Comparison of ENCODE assay signal across 8 cellular contexts in genomic region chr19:14347999-14348889, GRCh38. TPM values are rescaled to one million over a fixed set of nuclear protein-coding genes. Genes with fewer than 3 reads are reported as not detected.
DNase-seq lines count a peak whose midpoint lies in the region; ATAC-seq and TF ChIP-seq lines count a peak whose summit lies in the region.

No MANE protein-coding gene starts in this region.

- peak overlapping the region in 1 of 2 donors; percentile 14 for H3K4me3 ChIP-seq in left lung

- H3K36me3 ChIP-seq in KOPT-K1 (ENCODE audit: insufficient read depth, low read length) (no peaks in the 10 kb centered on the region), left lung (no peaks in the 10 kb centered on the region)

- peak; percentile 93 for TF ChIP-seq CTCF in WTC11 (IDR thresholded peaks at IDR 0.05)
- TF ChIP-seq CTCF in left lung (IDR thresholded peaks at IDR 0.05) = peak; percentile 97 to 98

- H3K27ac Mint-ChIP-seq in WTC11 = no peak overlapping the region

- POLR2A ChIA-PET in WTC11 (lab: Charles Lee) = interaction anchor here (0.7 to 0.9 kb wide), 4 partner anchors 57 to 212 kb away, joined by 3 to 5 read pairs (median 4); partner anchors contain the start of gene ASF1B

- peak overlapping the region; percentile 31 for H3K27ac ChIP-seq in KOPT-K1 (ENCODE audit: low read depth, low read length, poor library complexity, severe bottlenecking)
- H3K27ac ChIP-seq in left lung = no peak overlapping the region

- H3K9me3 Mint-ChIP-seq in WTC11 = no peaks in the 10 kb centered on the region

- H3K36me3 Mint-ChIP-seq in WTC11 = no peaks in the 10 kb centered on the region

- H3K27me3 Mint-ChIP-seq in WTC11 (ENCODE audit: low read depth) = peaks cover 9% of the 10 kb centered on the region; the same call in 1 of the 2 replicates

- peak; percentile 58 for DNase-seq in EH (ENCODE audit: low read depth)
- peak; percentile 80 for DNase-seq in WTC11 (ENCODE audit: low spot score)
- DNase-seq in central memory CD4-positive, alpha-beta T cell = peak; percentile 51
- peak; percentile 69 to 94 for DNase-seq in left lung
- peak in 2 of 3 experiments; percentile 45 to 62 for DNase-seq in stimulated activated CD4-positive, alpha-beta T cell treated with anti-CD3 and anti-CD28 coated beads, TNF-alpha, amount 100 ng/mL, for 24 hours (ENCODE audit: low read depth in 3 of 3)
- no peak for DNase-seq in GDM1 (lab: John Stamatoyannopoulos, UW)

- H3K4me1 Mint-ChIP-seq in WTC11 = peaks cover under 1% of the 10 kb centered on the region

- CTCF ChIA-PET in WTC11 (lab: Charles Lee) = interaction anchor here (0.6 to 7.5 kb wide), 71 partner anchors 9 to 276 kb away, joined by 3 to 103 read pairs (median 5); partner anchors contain the start of genes ADGRE5, ADGRL1, ASF1B and MISP3

- intact Hi-C loops in left lung (cut with DNase I) = loop anchor here in 1 of 2 donors (5.0 to 10.0 kb wide), 2 partner anchors 153 to 201 kb away; no protein-coding TSS in a partner anchor

- peak overlapping the region; percentile 45 for H3K4me3 Mint-ChIP-seq in WTC11

- H3K9me3 ChIP-seq in KOPT-K1 (ENCODE audit: insufficient read depth, low read length, poor library complexity, severe bottlenecking) (no peaks in the 10 kb centered on the region), left lung (no peaks in the 10 kb centered on the region)

- peaks cover 0 to 15% of the 10 kb centered on the region in 2 donors for H3K4me1 ChIP-seq in left lung

- no peaks in the 10 kb centered on the region for H3K27me3 ChIP-seq in left lung

- peak; percentile 82 for ATAC-seq in WTC11
- ATAC-seq in left lung = peak; percentile 97
- ATAC-seq in GM21381 (IDR thresholded peaks at IDR 0.05; ENCODE audit: unreplicated experiment) = no peak

TF ChIP-seq in WTC11, 78 proteins besides CTCF, POLR2A, EP300 and RAD21:
- TF ChIP-seq GTF2I (CRISPR knock-in tag; conservative IDR thresholded peaks at IDR 0.05) = peak; percentile 66; the same call in 1 of the 2 replicates
- peak; percentile 99 for TF ChIP-seq ZNF121 (CRISPR knock-in tag; IDR thresholded peaks at IDR 0.05)
- TF ChIP-seq PRDM15 (CRISPR knock-in tag; IDR thresholded peaks at IDR 0.05) = peak; percentile 80
- no peak for TF ChIP-seq ZNF281 (CRISPR knock-in tag; IDR thresholded peaks at IDR 0.05)
- TF ChIP-seq HMGXB4 (CRISPR knock-in tag; IDR thresholded peaks at IDR 0.05) = 0 out of 2 replicates have a peak, but pooled peaks have one; percentile 28

RNA-seq across cellular contexts. Expression of gene ADGRE5, which starts 33.0 kb away (rescaled TPM):
- 3.2 to 4.0 TPM (median 3.9 TPM) in 3 replicates for total RNA-seq in WTC11 (2021)
- 100 to 1,000 TPM; 173 to 237 TPM for total RNA-seq in left lung

Comparison
In these comparisons a context has a peak if more than half of its experiments do, and no peak if none do; other contexts are left out.
1. RNA of gene ADGRE5, which starts 33.0 kb away (total RNA-seq): 173 to 237 TPM in left lung; 3.2 to 4.0 TPM in WTC11; every median in the first group is over 10 times any median in the second.